ENCODE assay signal across 1 cellular context in the genomic region with DNA sequence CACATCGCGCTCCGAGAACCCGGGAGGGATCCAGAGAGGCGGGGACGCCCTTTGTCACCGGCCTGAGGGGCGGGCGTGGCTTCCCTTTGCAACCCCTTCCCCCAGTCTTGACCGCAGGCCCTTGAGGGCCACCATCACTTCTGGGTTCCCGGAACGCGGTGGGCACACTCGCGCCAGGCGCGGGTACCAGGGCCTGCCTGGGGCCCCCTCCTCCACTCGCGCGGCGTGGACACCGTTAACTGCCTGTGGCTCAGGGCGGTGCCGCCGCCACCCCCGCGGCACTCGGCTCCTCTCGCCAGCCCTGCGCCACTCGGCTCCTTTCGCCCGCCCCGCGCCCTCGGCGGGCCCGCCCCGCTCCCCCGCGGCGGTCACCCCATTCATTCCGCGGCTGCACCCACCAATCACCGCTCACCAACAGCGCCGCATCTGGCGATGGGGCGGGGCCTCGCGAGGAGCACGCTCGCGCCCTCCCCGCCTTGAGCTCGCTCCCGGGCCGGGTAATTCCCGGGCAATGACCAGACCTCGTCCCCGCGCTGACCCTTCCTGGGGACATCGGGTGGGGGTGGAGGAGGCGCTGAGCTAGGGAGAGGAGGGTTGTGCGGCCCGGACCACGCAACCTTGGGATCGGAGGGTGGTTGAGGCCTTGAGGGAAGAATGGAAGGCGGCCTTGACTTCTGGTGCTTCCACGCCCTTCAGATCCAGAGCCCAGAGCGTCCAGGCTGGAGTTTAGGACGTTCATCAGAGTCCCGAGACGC.
TF ChIP-seq lines count a peak whose summit lies in the region.

No MANE protein-coding gene starts in this region.

TF ChIP-seq in GM23338, 12 proteins besides CTCF, POLR2A, EP300 and RAD21 (continued from another document):
- TF ChIP-seq REST (IDR thresholded peaks at IDR 0.05; ENCODE audit: unreplicated experiment) (no peak), NANOG (IDR thresholded peaks at IDR 0.05; ENCODE audit: borderline replicate concordance) (no peak), POLR2AphosphoS5 (IDR thresholded peaks at IDR 0.05; ENCODE audit: low read depth) (peak; percentile 91)
